Comparison of ENCODE assay signal across 23 cellular contexts in genomic region chr7:100425347-100425746, GRCh38. TPM values are rescaled to one million over a fixed set of nuclear protein-coding genes. Genes with fewer than 3 reads are reported as not detected.
DNase-seq lines count a peak whose midpoint lies in the region; ATAC-seq, FAIRE-seq and TF ChIP-seq lines count a peak whose summit lies in the region.
"Had no signal": no experiment of that assay in that cellular context is flagged by ENCODE, and none has a peak within 500 bp of the region (broad histone marks: within the 10 kb centered on the region; RNA-seq: fewer than 3 reads in every experiment).

No MANE protein-coding gene starts in this region.

- no peak overlapping the region for H3K4me3 ChIP-seq in A549
- H3K4me3 ChIP-seq in K562, result no peak overlapping the region
- H3K4me3 ChIP-seq: BLaER1, GM23248 had no signal

- H3K9me1 ChIP-seq in K562 (ENCODE audit: control insufficient read depth, insufficient read depth, low read length), result no peaks in the 10 kb centered on the region

- ATAC-seq in A549 (no peak), K562 (no peak), HG03457 (IDR thresholded peaks at IDR 0.05; ENCODE audit: unreplicated experiment) (no peak)
- no peak for ATAC-seq in CD4-positive, alpha-beta T cell (ENCODE audit: poor library complexity)

- H3K4me1 Mint-ChIP-seq in CD4-positive, alpha-beta T cell (ENCODE audit: low read depth), result peaks cover 19% of the 10 kb centered on the region
- H3K4me1 Mint-ChIP-seq in neural crest cell, result peaks cover 18% of the 10 kb centered on the region
- H3K4me1 Mint-ChIP-seq in activated T-helper 2 cell treated with anti-CD3 and anti-CD28 coated beads, Interferon-gamma antibody, Interleukin-2, Interleukin-4, amounts not matched to agents 10 μg/mL and 5 μg/mL and 100 μg/mL, durations not matched to agents 14 hours and 24 hours and 36 hours (ENCODE audit: low read depth), result peaks cover 3% of the 10 kb centered on the region

- 33% methylated on average over 1 of the region's 1 CpG for WGBS in A549 (ENCODE audit: missing lambda C conversion rate)
- 44% methylated on average over 1 of the region's 1 CpG for WGBS in K562 (ENCODE audit: insufficient coverage, low coverage, missing lambda C conversion rate)

- H3K27ac ChIP-seq in A549, result no peak overlapping the region
- no peak overlapping the region for H3K27ac ChIP-seq in CD4-positive, alpha-beta T cell (ENCODE audit: low read depth, low read length)
- H3K27ac ChIP-seq in K562 (ENCODE audit: extremely low read depth, low read depth, low read length), result no peak overlapping the region
- H3K27ac ChIP-seq: BLaER1, C4-2B, GM23248 had no signal

- peaks cover 11% of the 10 kb centered on the region for H3K27me3 Mint-ChIP-seq in CD4-positive, alpha-beta T cell
- H3K27me3 Mint-ChIP-seq in neural crest cell (ENCODE audit: low read depth), result peaks cover 20% of the 10 kb centered on the region
- H3K27me3 Mint-ChIP-seq in activated T-helper 2 cell treated with anti-CD3 and anti-CD28 coated beads, Interferon-gamma antibody, Interleukin-2, Interleukin-4, amounts not matched to agents 10 μg/mL and 5 μg/mL and 100 μg/mL, durations not matched to agents 14 hours and 24 hours and 36 hours (ENCODE audit: low read depth), result peaks cover 2% of the 10 kb centered on the region
- H3K27me3 Mint-ChIP-seq: B cell had no signal

- in situ Hi-C loops in K562 (cut with MboI), result no loop called here

- no peak overlapping the region for H3K4me2 ChIP-seq in A549
- no peak overlapping the region for H3K4me2 ChIP-seq in K562 (ENCODE audit: insufficient read depth, low read length)
- H3K4me2 ChIP-seq: BLaER1 had no signal

- no peaks in the 10 kb centered on the region for H3K36me3 ChIP-seq in K562 (ENCODE audit: control insufficient read depth, insufficient read depth, low read length)
- H3K36me3 ChIP-seq: BLaER1 had no signal

- TF ChIP-seq RAD21 in A549 (conservative IDR thresholded peaks at IDR 0.05 in 1 of 2, IDR thresholded peaks at IDR 0.05 in 1 of 2) (no peak), K562 (CRISPR knock-in tag; conservative IDR thresholded peaks at IDR 0.05 in 1 of 2, IDR thresholded peaks at IDR 0.05 in 1 of 2) (no peak)

- no peaks in the 10 kb centered on the region for H3K9me3 Mint-ChIP-seq in CD4-positive, alpha-beta T cell
- no peaks in the 10 kb centered on the region for H3K9me3 Mint-ChIP-seq in neural crest cell
- H3K9me3 Mint-ChIP-seq in activated T-helper 2 cell treated with anti-CD3 and anti-CD28 coated beads, Interferon-gamma antibody, Interleukin-2, Interleukin-4, amounts not matched to agents 10 μg/mL and 5 μg/mL and 100 μg/mL, durations not matched to agents 14 hours and 24 hours and 36 hours, result no peaks in the 10 kb centered on the region

- H3K27ac Mint-ChIP-seq in CD4-positive, alpha-beta T cell, result no peak overlapping the region
- no peak overlapping the region for H3K27ac Mint-ChIP-seq in neural crest cell (ENCODE audit: unreplicated experiment)
- H3K27ac Mint-ChIP-seq in activated T-helper 2 cell treated with anti-CD3 and anti-CD28 coated beads, Interferon-gamma antibody, Interleukin-2, Interleukin-4, amounts not matched to agents 10 μg/mL and 5 μg/mL and 100 μg/mL, durations not matched to agents 14 hours and 24 hours and 36 hours, result no peak overlapping the region
- H3K27ac Mint-ChIP-seq: B cell had no signal

- H3K36me3 Mint-ChIP-seq in CD4-positive, alpha-beta T cell (ENCODE audit: low read depth), result peaks cover 21% of the 10 kb centered on the region
- peaks cover 5% of the 10 kb centered on the region for H3K36me3 Mint-ChIP-seq in neural crest cell (ENCODE audit: low read depth)
- peaks cover 5% of the 10 kb centered on the region for H3K36me3 Mint-ChIP-seq in activated T-helper 2 cell treated with anti-CD3 and anti-CD28 coated beads, Interferon-gamma antibody, Interleukin-2, Interleukin-4, amounts not matched to agents 10 μg/mL and 5 μg/mL and 100 μg/mL, durations not matched to agents 14 hours and 24 hours and 36 hours (ENCODE audit: low read depth)

- peak overlapping the region; percentile 32 for H3K4me3 Mint-ChIP-seq in CD4-positive, alpha-beta T cell
- H3K4me3 Mint-ChIP-seq in neural crest cell, result peak overlapping the region; percentile 68
- no peak overlapping the region for H3K4me3 Mint-ChIP-seq in activated T-helper 2 cell treated with anti-CD3 and anti-CD28 coated beads, Interferon-gamma antibody, Interleukin-2, Interleukin-4, amounts not matched to agents 10 μg/mL and 5 μg/mL and 100 μg/mL, durations not matched to agents 14 hours and 24 hours and 36 hours (ENCODE audit: low read depth)
- H3K4me3 Mint-ChIP-seq: B cell; CD4-positive, CD25-positive, alpha-beta regulatory T cell; CD8-positive, alpha-beta memory T cell had no signal

- H3K4me1 ChIP-seq in A549, result 0 out of 3 replicates have a peak, but pooled peaks cover 4% of the 10 kb centered on the region
- H3K4me1 ChIP-seq in K562 (replicated peaks in 1 of 2; ENCODE audit: control insufficient read depth in 2 of 2, insufficient read depth in 2 of 2, low read length in 2 of 2), result peaks cover 3 to 20% of the 10 kb centered on the region in 2 experiments; a peak in 4 of 5 replicates

- POLR2A ChIA-PET in A549 (lab: Yijun Ruan, JAX), result no interaction called here
- POLR2A ChIA-PET in CD4-positive, alpha-beta T cell (lab: Charles Lee), result interaction anchor here (0.6 kb wide), 1 partner anchor 28 kb away, joined by 3 read pairs; no protein-coding TSS in a partner anchor
- POLR2A ChIA-PET in K562 (lab: Yijun Ruan, JAX), result interaction anchor here (0.7 to 1.1 kb wide), 2 partner anchors 10 to 484 kb away, joined by 3 read pairs; no protein-coding TSS in a partner anchor

- CTCF ChIA-PET in A549 (lab: Yijun Ruan, JAX), result interaction anchor here (0.9 to 1.7 kb wide), 2 partner anchors 9 to 18 kb away, joined by 3 to 4 read pairs; no protein-coding TSS in a partner anchor
- CTCF ChIA-PET in CD4-positive, alpha-beta T cell (lab: Charles Lee), result no interaction called here
- CTCF ChIA-PET in K562 (lab: Yijun Ruan, JAX; ENCODE audit: low intra/inter-chr PET ratio), result no interaction called here

- TF ChIP-seq EP300 in A549 (IDR thresholded peaks at IDR 0.05), result no peak
- no peak for TF ChIP-seq EP300 in K562 (IDR thresholded peaks at IDR 0.05; ENCODE audit: low read length)

- BruUV-seq in K562 (replicated peaks; lab: Mats Ljungman, UMichigan), result no TSS peak

- H3K27me3 ChIP-seq in CD4-positive, alpha-beta T cell (ENCODE audit: control insufficient read depth, insufficient read depth, low read length), result no peaks in the 10 kb centered on the region
- no peaks in the 10 kb centered on the region for H3K27me3 ChIP-seq in K562 (ENCODE audit: control insufficient read depth in 2 of 2, insufficient read depth in 2 of 2, low read length in 2 of 2)
- H3K27me3 ChIP-seq: BLaER1 had no signal

- TF ChIP-seq CTCF in A549 (IDR thresholded peaks at IDR 0.05) (no peak), K562 (IDR thresholded peaks at IDR 0.05 in 2 of 3, conservative IDR thresholded peaks at IDR 0.05 in 1 of 3; ENCODE audit: insufficient read depth in 2 of 3, low read depth in 1 of 3, low read length in 3 of 3) (no peak), neural crest cell (conservative IDR thresholded peaks at IDR 0.05) (no peak), D721Med (IDR thresholded peaks at IDR 0.05; ENCODE audit: insufficient read depth, missing control alignments) (no peak)
- TF ChIP-seq CTCF in CD4-positive, alpha-beta T cell (IDR thresholded peaks at IDR 0.05), result no peak

- no peak for DNase-seq in A549 (ENCODE audit: low read depth in 1 of 2, low spot score in 1 of 2)
- no peak for DNase-seq in CD4-positive, alpha-beta T cell
- no peak for DNase-seq in K562 (ENCODE audit: extremely low read depth in 1 of 4, low spot score in 3 of 4)
- no peak for DNase-seq in neural crest cell (ENCODE audit: low read depth, low spot score)
- DNase-seq in activated T-helper 2 cell treated with anti-CD3 and anti-CD28 coated beads, Interferon-gamma antibody, Interleukin-2, Interleukin-4, amounts not matched to agents 10 μg/mL and 5 μg/mL and 100 μg/mL, durations not matched to agents 14 hours and 24 hours and 36 hours (ENCODE audit: low spot score), result no peak
- no peak for DNase-seq in GM19239 (ENCODE audit: insufficient read length, low spot score)
- DNase-seq in D721Med (ENCODE audit: insufficient read length, low spot score), result no peak
- DNase-seq: CD4-positive, CD25-positive, alpha-beta regulatory T cell; CD8-positive, alpha-beta memory T cell; DMS53; DMS79 treated with DMSO at 0.1 percent for 48 hours; GM23248; H7; HCEC 1CT had no signal

- intact Hi-C loops in CD4-positive, alpha-beta T cell (cut with DNase I, micrococcal nuclease), result loop anchor here in 1 of 2 experiments (5.0 kb wide), 3 partner anchors 78 to 508 kb away; partner anchors contain the start of gene TRIM4
- intact Hi-C loops in K562 (cut with micrococcal nuclease), result no loop called here
- intact Hi-C loops in activated T-helper 2 cell treated with anti-CD3 and anti-CD28 coated beads, Interferon-gamma antibody, Interleukin-2, Interleukin-4, amounts not matched to agents 10 μg/mL and 5 μg/mL and 100 μg/mL, durations not matched to agents 14 hours and 24 hours and 36 hours (cut with micrococcal nuclease), result no loop called here

- peaks cover 9% of the 10 kb centered on the region for H3K79me2 ChIP-seq in K562 (ENCODE audit: control insufficient read depth, insufficient read depth, low read length)

- no peak overlapping the region for H2AFZ ChIP-seq in K562 (ENCODE audit: low read depth, low read length)
- H2AFZ ChIP-seq: GM23248 had no signal

- H4K20me1 ChIP-seq in K562 (replicated peaks; ENCODE audit: control insufficient read depth, insufficient read depth, low read length), result no peaks in the 10 kb centered on the region
- H4K20me1 ChIP-seq: BLaER1 had no signal

- FAIRE-seq in A549 (lab: Jason Lieb, UNC) (no peak), K562 (lab: Jason Lieb, UNC) (no peak), GM19239 (lab: Jason Lieb, UNC) (no peak), D721Med (lab: Jason Lieb, UNC) (no peak)
- FAIRE-seq: G401.6, GM12892, H1 had no signal

- H3K9me3 ChIP-seq in A549 (peaks cover 5% of the 10 kb centered on the region; the same call in 1 of the 3 replicates), K562 (replicated peaks; ENCODE audit: control insufficient read depth, insufficient read depth, low read depth, low read length) (peaks cover 4% of the 10 kb centered on the region; the same call in 1 of the 2 replicates)
- no peaks in the 10 kb centered on the region for H3K9me3 ChIP-seq in CD4-positive, alpha-beta T cell (ENCODE audit: control insufficient read depth, low read length)
- H3K9me3 ChIP-seq: BLaER1 had no signal

- no peak overlapping the region for H3K9ac ChIP-seq in K562 (ENCODE audit: insufficient read depth in 1 of 2, low read depth in 2 of 2, low read length in 2 of 2)
- H3K9ac ChIP-seq: BLaER1, GM23248 had no signal

- no peak for TF ChIP-seq POLR2A in A549 (IDR thresholded peaks at IDR 0.05; ENCODE audit: low read length)
- no peak for TF ChIP-seq POLR2A in K562 (conservative IDR thresholded peaks at IDR 0.05)

RNA-seq across cellular contexts. Expression of gene ZCWPW1, which starts 3.2 kb away (rescaled TPM):
- polyA plus RNA-seq in A549 (2011; rRNA removed) (3.5 and 4.2 TPM in 2 replicates), A549 (2017; fragmentation: RNase III; extraction: RNeasy Plus Mini Kit Qiagen cat#74134 plus additional on column Dnase treatment) (1.9 to 2.5 TPM (median 2.0 TPM) in 3 replicates), K562 (2011; rRNA removed) (1.5 and 1.7 TPM in 2 replicates), K562 (2014; fragmentation: Illumina TruSeq; extraction: Trizol) (0.79 and 1.4 TPM in 2 replicates), K562 (2014; fragmentation: Nextera tagmentation; extraction: Ambion mirVana) (under 1 TPM; 0.18 to 0.41 TPM), K562 (2014; rRNA removed) (0.61 and 1.6 TPM in 2 replicates)
- polyA plus RNA-seq in A549 (2012; cell fraction: cytosol; rRNA removed), result 1.2 and 1.6 TPM in 2 replicates
- 1.7 TPM in 2 replicates for polyA plus RNA-seq in A549 (2012; cell fraction: nucleus; rRNA removed)
- 1.4 and 2.7 TPM in 2 replicates for polyA minus RNA-seq in A549 (2011; rRNA and poly(A)+ RNA removed)
- total RNA-seq in CD4-positive, alpha-beta T cell, result 1 to 10 TPM; 4.4 to 6.5 TPM
- 2.4 and 3.7 TPM in 2 replicates for total RNA-seq in K562 (2011; cell fraction: chromatin; rRNA removed; ENCODE audit: low replicate concordance)
- total RNA-seq in K562 (2011; cell fraction: nucleolus; rRNA removed), result 2.0 and 2.6 TPM in 2 replicates
- 1.8 and 3.5 TPM in 2 replicates for total RNA-seq in K562 (2011; cell fraction: nucleoplasm; rRNA removed)
- total RNA-seq in K562 (2014; rRNA removed) (1.3 and 1.7 TPM in 2 replicates), K562 (2014; rRNA removed; fragmentation: Illumina TruSeq; extraction: Trizol) (0.84 and 1.8 TPM in 2 replicates), K562 (2015; rRNA removed; fragmentation: Illumina TruSeq; extraction: Trizol) (1.2 and 1.7 TPM in 2 replicates), K562 (2021) (0.86 and 0.94 TPM in 2 replicates), neural crest cell (1.8 and 2.0 TPM in 2 replicates)
- 0.67 and 0.81 TPM in 2 replicates for polyA plus RNA-seq in K562 (2011; cell fraction: cytosol; rRNA removed)
- polyA plus RNA-seq in K562 (2011; cell fraction: nucleus; rRNA removed), result 3.7 and 4.2 TPM in 2 replicates
- polyA plus RNA-seq in K562 (2012), result 2.2 and 3.0 TPM in 2 replicates
- 0.84 and 0.91 TPM in 2 replicates for polyA minus RNA-seq in K562 (2011; rRNA and poly(A)+ RNA removed)
- polyA minus RNA-seq in K562 (2011; cell fraction: cytosol; rRNA and poly(A)+ RNA removed), result 0.86 and 1.5 TPM in 2 replicates
- polyA minus RNA-seq in K562 (2011; cell fraction: nucleus; rRNA and poly(A)+ RNA removed), result 1.2 and 1.6 TPM in 2 replicates
- 1.1 and 3.5 TPM in 2 replicates for total RNA-seq in activated T-helper 2 cell treated with anti-CD3 and anti-CD28 coated beads, Interferon-gamma antibody, Interleukin-2, Interleukin-4, amounts not matched to agents 10 μg/mL and 5 μg/mL and 100 μg/mL, durations not matched to agents 14 hours and 24 hours and 36 hours

RNA-seq across cellular contexts. Expression of gene MEPCE, which starts 4.3 kb away (rescaled TPM):
- polyA plus RNA-seq in A549 (2011; rRNA removed), result 10.0 and 13.1 TPM in 2 replicates
- polyA plus RNA-seq in A549 (2012; cell fraction: cytosol; rRNA removed), result 19.7 and 25.3 TPM in 2 replicates
- 30.0 and 34.0 TPM in 2 replicates for polyA plus RNA-seq in A549 (2012; cell fraction: nucleus; rRNA removed)
- polyA plus RNA-seq in A549 (2017; fragmentation: RNase III; extraction: RNeasy Plus Mini Kit Qiagen cat#74134 plus additional on column Dnase treatment), result 36.7 to 38.4 TPM (median 38.2 TPM) in 3 replicates
- 22.3 and 25.4 TPM in 2 replicates for polyA minus RNA-seq in A549 (2011; rRNA and poly(A)+ RNA removed)
- total RNA-seq in CD4-positive, alpha-beta T cell, result 10 to 100 TPM; 52.6 to 57.0 TPM
- total RNA-seq in K562 (2011; cell fraction: chromatin; rRNA removed; ENCODE audit: low replicate concordance), result 33.3 and 101 TPM in 2 replicates
- total RNA-seq in K562 (2011; cell fraction: nucleolus; rRNA removed), result 57.9 and 76.5 TPM in 2 replicates
- 40.2 and 43.9 TPM in 2 replicates for total RNA-seq in K562 (2011; cell fraction: nucleoplasm; rRNA removed)
- total RNA-seq in K562 (2014; rRNA removed), result 50.6 and 65.4 TPM in 2 replicates
- 24.9 and 29.5 TPM in 2 replicates for total RNA-seq in K562 (2014; rRNA removed; fragmentation: Illumina TruSeq; extraction: Trizol)
- 60.3 and 60.4 TPM in 2 replicates for total RNA-seq in K562 (2015; rRNA removed; fragmentation: Illumina TruSeq; extraction: Trizol)
- total RNA-seq in K562 (2021), result 72.8 and 76.3 TPM in 2 replicates
- 16.1 and 16.7 TPM in 2 replicates for polyA plus RNA-seq in K562 (2011; rRNA removed)
- 13.0 and 28.0 TPM in 2 replicates for polyA plus RNA-seq in K562 (2011; cell fraction: cytosol; rRNA removed)
- 23.6 and 47.0 TPM in 2 replicates for polyA plus RNA-seq in K562 (2011; cell fraction: nucleus; rRNA removed)
- 54.7 and 58.7 TPM in 2 replicates for polyA plus RNA-seq in K562 (2012)
- 66.5 and 77.3 TPM in 2 replicates for polyA plus RNA-seq in K562 (2014; fragmentation: Illumina TruSeq; extraction: Trizol)
- polyA plus RNA-seq in K562 (2014; fragmentation: Nextera tagmentation; extraction: Ambion mirVana), result 10 to 100 TPM; 10.9 to 13.7 TPM
- 42.7 and 44.1 TPM in 2 replicates for polyA plus RNA-seq in K562 (2014; rRNA removed)
- polyA minus RNA-seq in K562 (2011; rRNA and poly(A)+ RNA removed), result 20.0 and 29.4 TPM in 2 replicates
- 18.7 and 24.0 TPM in 2 replicates for polyA minus RNA-seq in K562 (2011; cell fraction: cytosol; rRNA and poly(A)+ RNA removed)
- polyA minus RNA-seq in K562 (2011; cell fraction: nucleus; rRNA and poly(A)+ RNA removed), result 27.9 and 29.5 TPM in 2 replicates
- total RNA-seq in neural crest cell, result 46.9 and 49.8 TPM in 2 replicates
- total RNA-seq in activated T-helper 2 cell treated with anti-CD3 and anti-CD28 coated beads, Interferon-gamma antibody, Interleukin-2, Interleukin-4, amounts not matched to agents 10 μg/mL and 5 μg/mL and 100 μg/mL, durations not matched to agents 14 hours and 24 hours and 36 hours, result 50.9 and 51.0 TPM in 2 replicates

RNA-seq across cellular contexts. Expression of gene PPP1R35, which starts 10.9 kb away (rescaled TPM):
- polyA plus RNA-seq in A549 (2011; rRNA removed) (15.2 and 15.7 TPM in 2 replicates), A549 (2017; fragmentation: RNase III; extraction: RNeasy Plus Mini Kit Qiagen cat#74134 plus additional on column Dnase treatment) (29.9 to 33.0 TPM (median 31.6 TPM) in 3 replicates), K562 (2011; rRNA removed) (28.2 and 31.7 TPM in 2 replicates), K562 (2014; fragmentation: Illumina TruSeq; extraction: Trizol) (19.4 and 33.7 TPM in 2 replicates), K562 (2014; fragmentation: Nextera tagmentation; extraction: Ambion mirVana) (1 to 10 TPM; 2.9 to 5.9 TPM), K562 (2014; rRNA removed) (153 and 185 TPM in 2 replicates)
- 66.3 and 69.9 TPM in 2 replicates for polyA plus RNA-seq in A549 (2012; cell fraction: cytosol; rRNA removed)
- 103 and 122 TPM in 2 replicates for polyA plus RNA-seq in A549 (2012; cell fraction: nucleus; rRNA removed)
- 9.5 and 10.7 TPM in 2 replicates for polyA minus RNA-seq in A549 (2011; rRNA and poly(A)+ RNA removed)
- 10 to 100 TPM; 42.9 to 47.0 TPM for total RNA-seq in CD4-positive, alpha-beta T cell
- total RNA-seq in K562 (2011; cell fraction: chromatin; rRNA removed; ENCODE audit: low replicate concordance), result 18.9 and 64.5 TPM in 2 replicates
- 109 and 128 TPM in 2 replicates for total RNA-seq in K562 (2011; cell fraction: nucleolus; rRNA removed)
- 45.6 and 53.0 TPM in 2 replicates for total RNA-seq in K562 (2011; cell fraction: nucleoplasm; rRNA removed)
- total RNA-seq in K562 (2014; rRNA removed) (127 and 152 TPM in 2 replicates), K562 (2014; rRNA removed; fragmentation: Illumina TruSeq; extraction: Trizol) (18.9 and 25.9 TPM in 2 replicates), K562 (2015; rRNA removed; fragmentation: Illumina TruSeq; extraction: Trizol) (44.9 and 47.9 TPM in 2 replicates), K562 (2021) (124 and 135 TPM in 2 replicates), neural crest cell (39.5 and 42.1 TPM in 2 replicates)
- 38.6 and 141 TPM in 2 replicates for polyA plus RNA-seq in K562 (2011; cell fraction: cytosol; rRNA removed)
- 136 and 297 TPM in 2 replicates for polyA plus RNA-seq in K562 (2011; cell fraction: nucleus; rRNA removed)
- polyA plus RNA-seq in K562 (2012), result 70.7 and 78.6 TPM in 2 replicates
- 2.2 and 5.8 TPM in 2 replicates for polyA minus RNA-seq in K562 (2011; rRNA and poly(A)+ RNA removed)
- polyA minus RNA-seq in K562 (2011; cell fraction: cytosol; rRNA and poly(A)+ RNA removed), result 13.8 and 18.6 TPM in 2 replicates
- polyA minus RNA-seq in K562 (2011; cell fraction: nucleus; rRNA and poly(A)+ RNA removed), result 16.7 and 26.0 TPM in 2 replicates
- 59.8 and 63.6 TPM in 2 replicates for total RNA-seq in activated T-helper 2 cell treated with anti-CD3 and anti-CD28 coated beads, Interferon-gamma antibody, Interleukin-2, Interleukin-4, amounts not matched to agents 10 μg/mL and 5 μg/mL and 100 μg/mL, durations not matched to agents 14 hours and 24 hours and 36 hours

RNA-seq across cellular contexts. Expression of gene SPACDR, which starts 38.7 kb away (rescaled TPM):
- polyA plus RNA-seq in A549 (2011; rRNA removed) (0.17 and 0.40 TPM in 2 replicates), A549 (2017; fragmentation: RNase III; extraction: RNeasy Plus Mini Kit Qiagen cat#74134 plus additional on column Dnase treatment) (0.33 to 0.39 TPM (median 0.34 TPM) in 3 replicates), K562 (2011; rRNA removed) (0.18 and 0.20 TPM in 2 replicates), K562 (2014; fragmentation: Illumina TruSeq; extraction: Trizol) (0.13 and 0.24 TPM in 2 replicates), K562 (2014; fragmentation: Nextera tagmentation; extraction: Ambion mirVana) (under 1 TPM; 0.07 to 0.11 TPM), K562 (2014; rRNA removed) (0.12 and 0.15 TPM in 2 replicates)
- polyA plus RNA-seq in A549 (2012; cell fraction: cytosol; rRNA removed), result 0.49 and 0.54 TPM in 2 replicates
- 0.62 and 0.92 TPM in 2 replicates for polyA plus RNA-seq in A549 (2012; cell fraction: nucleus; rRNA removed)
- polyA minus RNA-seq in A549 (2011; rRNA and poly(A)+ RNA removed), result not detected in 2 replicates
- under 1 TPM; 0.64 to 0.93 TPM for total RNA-seq in CD4-positive, alpha-beta T cell
- 3.4 and 9.9 TPM in 2 replicates for total RNA-seq in K562 (2011; cell fraction: chromatin; rRNA removed; ENCODE audit: low replicate concordance)
- 1.8 and 4.7 TPM in 2 replicates for total RNA-seq in K562 (2011; cell fraction: nucleolus; rRNA removed)
- total RNA-seq in K562 (2011; cell fraction: nucleoplasm; rRNA removed), result 2.4 and 3.8 TPM in 2 replicates
- total RNA-seq in K562 (2014; rRNA removed) (0.14 and 0.29 TPM in 2 replicates), K562 (2014; rRNA removed; fragmentation: Illumina TruSeq; extraction: Trizol) (not detected in 2 replicates), K562 (2015; rRNA removed; fragmentation: Illumina TruSeq; extraction: Trizol) (0.29 and 0.41 TPM in 2 replicates), K562 (2021) (0.55 and 1.2 TPM in 2 replicates), neural crest cell (1.0 and 1.4 TPM in 2 replicates)
- 0.40 and 0.56 TPM in 2 replicates for polyA plus RNA-seq in K562 (2011; cell fraction: cytosol; rRNA removed)
- 1.0 and 2.9 TPM in 2 replicates for polyA plus RNA-seq in K562 (2011; cell fraction: nucleus; rRNA removed)
- polyA plus RNA-seq in K562 (2012), result 0.47 and 2.1 TPM in 2 replicates
- polyA minus RNA-seq in K562 (2011; rRNA and poly(A)+ RNA removed), result not detected in 2 replicates
- polyA minus RNA-seq in K562 (2011; cell fraction: cytosol; rRNA and poly(A)+ RNA removed), result not detected in 2 replicates
- not detected in 2 replicates for polyA minus RNA-seq in K562 (2011; cell fraction: nucleus; rRNA and poly(A)+ RNA removed)
- total RNA-seq in activated T-helper 2 cell treated with anti-CD3 and anti-CD28 coated beads, Interferon-gamma antibody, Interleukin-2, Interleukin-4, amounts not matched to agents 10 μg/mL and 5 μg/mL and 100 μg/mL, durations not matched to agents 14 hours and 24 hours and 36 hours, result 3.2 and 4.5 TPM in 2 replicates
- total RNA-seq: Daoy, GM23248, H1 had no signal

RNA-seq across cellular contexts. Expression of gene PILRA, which starts 52.1 kb away (rescaled TPM):
- 3.3 and 3.9 TPM in 2 replicates for polyA plus RNA-seq in A549 (2011; rRNA removed)
- polyA plus RNA-seq in A549 (2012; cell fraction: cytosol; rRNA removed), result 1.8 and 2.1 TPM in 2 replicates
- 16.9 and 20.3 TPM in 2 replicates for polyA plus RNA-seq in A549 (2012; cell fraction: nucleus; rRNA removed)
- 1.9 to 3.8 TPM (median 3.4 TPM) in 3 replicates for polyA plus RNA-seq in A549 (2017; fragmentation: RNase III; extraction: RNeasy Plus Mini Kit Qiagen cat#74134 plus additional on column Dnase treatment)
- polyA minus RNA-seq in A549 (2011; rRNA and poly(A)+ RNA removed), result 3.1 and 3.7 TPM in 2 replicates
- 1 to 10 TPM; 4.6 to 5.3 TPM for total RNA-seq in CD4-positive, alpha-beta T cell
- total RNA-seq in K562 (2011; cell fraction: chromatin; rRNA removed; ENCODE audit: low replicate concordance), result 9.0 and 11.0 TPM in 2 replicates
- total RNA-seq in K562 (2011; cell fraction: nucleolus; rRNA removed), result 5.9 and 6.2 TPM in 2 replicates
- total RNA-seq in K562 (2011; cell fraction: nucleoplasm; rRNA removed), result 8.1 and 8.8 TPM in 2 replicates
- 0.23 and 0.41 TPM in 2 replicates for total RNA-seq in K562 (2014; rRNA removed)
- 0.32 and 0.47 TPM in 2 replicates for total RNA-seq in K562 (2014; rRNA removed; fragmentation: Illumina TruSeq; extraction: Trizol)
- total RNA-seq in K562 (2015; rRNA removed; fragmentation: Illumina TruSeq; extraction: Trizol), result 0.34 and 0.65 TPM in 2 replicates
- 0.83 and 0.95 TPM in 2 replicates for total RNA-seq in K562 (2021)
- polyA plus RNA-seq in K562 (2011; rRNA removed), result 1.8 and 3.1 TPM in 2 replicates
- polyA plus RNA-seq in K562 (2011; cell fraction: cytosol; rRNA removed), result 1.8 and 3.1 TPM in 2 replicates
- polyA plus RNA-seq in K562 (2011; cell fraction: nucleus; rRNA removed), result 12.1 and 14.8 TPM in 2 replicates
- 0.79 and 2.9 TPM in 2 replicates for polyA plus RNA-seq in K562 (2012)
- 0.73 and 0.93 TPM in 2 replicates for polyA plus RNA-seq in K562 (2014; fragmentation: Illumina TruSeq; extraction: Trizol)
- under 1 TPM; 0.13 to 0.21 TPM for polyA plus RNA-seq in K562 (2014; fragmentation: Nextera tagmentation; extraction: Ambion mirVana)
- 0.62 and 1.6 TPM in 2 replicates for polyA plus RNA-seq in K562 (2014; rRNA removed)
- polyA minus RNA-seq in K562 (2011; rRNA and poly(A)+ RNA removed), result 0.30 TPM in 1 of 2 replicates, not detected in the other
- polyA minus RNA-seq in K562 (2011; cell fraction: cytosol; rRNA and poly(A)+ RNA removed), result not detected in 2 replicates
- 1.1 and 1.6 TPM in 2 replicates for polyA minus RNA-seq in K562 (2011; cell fraction: nucleus; rRNA and poly(A)+ RNA removed)
- total RNA-seq in neural crest cell, result 2.6 and 2.7 TPM in 2 replicates
- total RNA-seq in activated T-helper 2 cell treated with anti-CD3 and anti-CD28 coated beads, Interferon-gamma antibody, Interleukin-2, Interleukin-4, amounts not matched to agents 10 μg/mL and 5 μg/mL and 100 μg/mL, durations not matched to agents 14 hours and 24 hours and 36 hours, result 12.3 TPM in 2 replicates
- total RNA-seq: A172, GM23248 had no signal

Comparison
In these comparisons a context has a peak if more than half of its experiments do, and no peak if none do; other contexts are left out.
1. Of the 35 proteins assayed by ChIP-seq in both K562 and A549: peak only in K562: none; only in A549: MAFK; in both: none; in neither: 34.